Comparison of ENCODE assay signal across 8 cellular contexts in the genomic region with DNA sequence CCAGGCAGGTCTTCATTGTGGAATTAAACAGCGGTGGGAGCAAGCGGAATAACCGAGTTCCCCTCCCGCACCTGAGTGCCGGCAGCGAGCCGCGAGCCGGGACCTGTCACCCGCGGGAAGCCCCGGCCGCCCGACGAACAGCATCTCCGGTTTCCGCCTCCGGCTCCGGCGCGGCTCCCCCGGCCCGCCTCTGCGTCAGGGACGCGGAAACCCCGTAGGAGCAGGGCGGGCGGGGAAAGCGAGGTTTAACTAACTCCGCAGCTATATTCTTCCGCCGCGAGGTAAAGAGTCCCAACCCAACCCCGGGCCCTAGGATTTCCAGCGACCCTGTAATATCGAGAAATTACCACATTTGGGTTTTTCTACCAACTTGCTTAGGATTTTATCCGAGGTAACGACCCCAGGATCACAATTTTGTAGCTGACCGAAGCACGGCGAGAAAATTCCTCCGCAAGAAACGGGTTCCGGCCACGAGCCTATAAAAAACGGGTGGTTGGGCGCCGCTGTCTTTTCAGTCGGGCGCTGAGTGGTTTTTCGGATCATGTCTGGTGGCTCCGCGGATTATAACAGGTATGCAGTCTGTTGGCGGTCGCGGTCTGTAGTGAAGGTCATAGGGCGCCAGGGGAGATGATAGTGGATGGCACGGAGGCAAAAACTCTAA. TPM values are rescaled to one million over a fixed set of nuclear protein-coding genes. Genes with fewer than 3 reads are reported as not detected.
DNase-seq lines count a peak whose midpoint lies in the region; ATAC-seq and TF ChIP-seq lines count a peak whose summit lies in the region.

Gene EIF4A2, plus strand, starts transcription at position 508 of the 661 bp plus-strand sequence. Its CDS starts 34 bp downstream, at position 542.

- no peaks in the 10 kb centered on the region for H3K9me2 ChIP-seq in PC-3 (replicated peaks; ENCODE audit: low read length)

- peak within 1 kb of the TSS; percentile 73 for H3K27ac ChIP-seq in PC-3 (ENCODE audit: low read length)

- POLR2A ChIA-PET in PC-3 (lab: Charles Lee; ENCODE audit: unreplicated experiment), result interaction anchor here (0.5 to 1.3 kb wide), 7 partner anchors 58 to 810 kb away, joined by 3 to 9 read pairs (median 4); partner anchors contain the start of gene DNAJB11

- H3K9ac ChIP-seq in PC-3 (ENCODE audit: low read length), result peak within 1 kb of the TSS; percentile 99

- peaks cover 47% of the 10 kb centered on the region for H4K20me1 ChIP-seq in PC-3 (ENCODE audit: low read length)

- no TSS peak for BruUV-seq in PC-3 (replicated peaks; lab: Mats Ljungman, UMichigan)

- H3K9me3 ChIP-seq in PC-3 (ENCODE audit: low read length), result no peaks in the 10 kb centered on the region
- H3K9me3 ChIP-seq in mononuclear cell (ENCODE audit: low read depth, low read length), result no peaks in the 10 kb centered on the region

- H3K4me1 ChIP-seq in PC-3 (ENCODE audit: insufficient read depth, low read length) (peaks cover 31% of the 10 kb centered on the region), mononuclear cell (ENCODE audit: insufficient read depth, low read length) (peaks cover 35% of the 10 kb centered on the region)

- CTCF ChIA-PET in PC-3 (lab: Charles Lee), result interaction anchor here (0.7 kb wide), 1 partner anchor 166 kb away, joined by 4 read pairs; no protein-coding TSS in a partner anchor

- ATAC-seq in GM21576 (IDR thresholded peaks at IDR 0.05; ENCODE audit: unreplicated experiment) (peak; percentile 51), PC-3 (peak; percentile 71)

- peaks cover 61% of the 10 kb centered on the region for H3K79me2 ChIP-seq in PC-3 (ENCODE audit: low read length)

- peaks cover 39% of the 10 kb centered on the region for H3F3A ChIP-seq in PC-3 (ENCODE audit: low read length, unreplicated experiment)

- H3K4me2 ChIP-seq in PC-3 (ENCODE audit: low read length), result peak within 1 kb of the TSS; percentile 84

- TF ChIP-seq CTCF in PC-3 (conservative IDR thresholded peaks at IDR 0.05; ENCODE audit: low read depth, low read length), result no peak

- H3K27me3 ChIP-seq in PC-3 (ENCODE audit: low read length) (no peaks in the 10 kb centered on the region), mononuclear cell (ENCODE audit: insufficient read depth, low read length) (no peaks in the 10 kb centered on the region)

- peak within 1 kb of the TSS; percentile 77 for H2AFZ ChIP-seq in PC-3 (ENCODE audit: low read length)

- DNase-seq in DMS 273 (lab: John Stamatoyannopoulos, UW; ENCODE audit: unreplicated experiment) (peak; percentile 98), PC-3 (peak; percentile 91), activated T-cell treated with anti-CD3 and anti-CD28 coated beads for 4 hours (peak; percentile 86), epidermal melanocyte (ENCODE audit: insufficient read length, low spot score) (peak; percentile 82)
- DNase-seq in Jurkat, Clone E6-1 (ENCODE audit: low read depth, low spot score), result peak; percentile 88
- DNase-seq in stimulated activated CD8-positive, alpha-beta memory T cell treated with anti-CD3 and anti-CD28 coated beads, Interleukin-2, amount 100 ng/mL, for 1 hour (ENCODE audit: low read depth in 2 of 2), result peak; percentile 82 to 84

- intact Hi-C loops in PC-3 (cut with micrococcal nuclease), result loop anchor here (2.0 to 10.0 kb wide), 3 partner anchors 30 to 678 kb away; partner anchors contain the start of genes ETV5 and TBCCD1

- H3K4me3 ChIP-seq in Jurkat, Clone E6-1 (ENCODE audit: low read length), result peak within 1 kb of the TSS; percentile 85
- H3K4me3 ChIP-seq in PC-3 (ENCODE audit: low read length) (peak within 1 kb of the TSS; percentile 100), mononuclear cell (ENCODE audit: low read length) (peak within 1 kb of the TSS; percentile 100)

- peaks cover 47% of the 10 kb centered on the region for H3K36me3 ChIP-seq in PC-3 (ENCODE audit: low read depth, low read length)

RNA-seq across cellular contexts. Expression of gene EIF4A2, which starts in this region (rescaled TPM):
- 446 TPM for polyA plus RNA-seq in Jurkat, Clone E6-1 (2012; ENCODE audit: insufficient read depth, insufficient read length)
- total RNA-seq in PC-3 (2014; rRNA removed) (204 and 233 TPM in 2 replicates), mononuclear cell (1,243 TPM)

Comparison
In these comparisons a context has a peak if more than half of its experiments do, and no peak if none do; other contexts are left out.
1. Peak in every context shown above with its lines: DNase-seq, ATAC-seq, H3K4me3 ChIP-seq and H3K27ac ChIP-seq.